Comparison of ENCODE assay signal across 14 cellular contexts in the genomic region with DNA sequence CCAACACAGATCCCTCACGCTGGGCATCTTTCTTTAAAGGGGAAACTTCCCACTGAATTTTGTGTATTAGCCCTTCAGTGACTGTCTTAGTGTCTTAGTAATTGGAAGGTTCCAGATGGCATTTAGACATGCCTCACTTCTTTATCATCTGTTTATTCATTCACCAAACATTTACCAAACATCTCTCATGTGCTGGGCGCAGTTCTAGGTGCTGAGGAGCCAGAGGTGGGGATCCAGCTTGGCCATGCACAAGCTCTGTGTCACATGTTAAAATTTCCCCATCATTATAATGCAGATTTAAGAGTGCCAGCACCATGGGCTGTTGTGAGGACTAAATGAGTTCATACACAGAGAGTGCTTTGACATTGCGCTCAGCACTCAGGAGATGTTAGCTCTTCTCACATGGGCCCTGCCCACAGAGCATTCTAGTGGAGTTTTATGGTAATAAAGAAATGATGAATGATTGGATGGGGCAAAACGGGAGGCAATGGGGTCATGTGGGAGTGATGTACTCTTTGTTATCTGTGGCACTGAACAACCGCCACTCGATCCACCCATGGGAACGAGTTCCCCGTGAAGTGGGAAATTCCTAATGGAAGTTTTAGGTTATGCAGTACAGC.
DNase-seq lines count a peak whose midpoint lies in the region; ATAC-seq and TF ChIP-seq lines count a peak whose summit lies in the region.
"Had no signal": no experiment of that assay in that cellular context is flagged by ENCODE, and none has a peak within 500 bp of the region (broad histone marks: within the 10 kb centered on the region; RNA-seq: fewer than 3 reads in every experiment).

No MANE protein-coding gene starts in this region.

- POLR2A ChIA-PET in Caco-2 (lab: Charles Lee): no interaction called here

- H3K4me1 ChIP-seq in Caco-2 (peaks cover 7% of the 10 kb centered on the region; the same call in 1 of the 2 replicates), OCI-LY1 (ENCODE audit: insufficient read depth, low read length, severe bottlenecking) (peaks cover 80% of the 10 kb centered on the region)

- H2AFZ ChIP-seq in OCI-LY1 (ENCODE audit: low read length): no peak overlapping the region

- H3K36me3 Mint-ChIP-seq in Caco-2 (ENCODE audit: insufficient read depth, unreplicated experiment) (no peaks in the 10 kb centered on the region), progenitor cell of endocrine pancreas (ENCODE audit: insufficient read depth) (no peaks in the 10 kb centered on the region)
- H3K36me3 Mint-ChIP-seq: activated CD8-positive, alpha-beta memory T cell treated with anti-CD3 and anti-CD28 coated beads, Interleukin-2, amount 10 ng/mL, durations not matched to agents 7 days and 5 days had no signal

- H3K4me2 ChIP-seq in OCI-LY1 (ENCODE audit: low read length): peak overlapping the region; percentile 46

- TF ChIP-seq CTCF in Caco-2 (IDR thresholded peaks at IDR 0.05; ENCODE audit: insufficient read depth in 1 of 2, low read depth in 1 of 2, low read length in 1 of 2, severe bottlenecking in 1 of 2, unreplicated experiment in 1 of 2) (no peak), OCI-LY1 (IDR thresholded peaks at IDR 0.05; ENCODE audit: low read length) (no peak), fibroblast of mammary gland (conservative IDR thresholded peaks at IDR 0.05; ENCODE audit: control insufficient read depth, insufficient read depth, low read depth, low read length) (no peak), progenitor cell of endocrine pancreas (IDR thresholded peaks at IDR 0.05; ENCODE audit: unreplicated experiment) (no peak)

- H3K4me3 Mint-ChIP-seq in Caco-2 (ENCODE audit: unreplicated experiment) (no peak overlapping the region), progenitor cell of endocrine pancreas (ENCODE audit: low read depth) (no peak overlapping the region)
- H3K4me3 Mint-ChIP-seq: activated CD8-positive, alpha-beta memory T cell treated with anti-CD3 and anti-CD28 coated beads, Interleukin-2, amount 10 ng/mL, durations not matched to agents 7 days and 5 days; IgD-negative memory B cell had no signal

- H3K9me3 ChIP-seq in Caco-2: no peaks in the 10 kb centered on the region
- H3K9me3 ChIP-seq in OCI-LY1 (ENCODE audit: low read length): no peaks in the 10 kb centered on the region

- H3K79me2 ChIP-seq in OCI-LY1 (ENCODE audit: insufficient read depth, low read length): no peaks in the 10 kb centered on the region

- no peaks in the 10 kb centered on the region for H3K27me3 ChIP-seq in Caco-2 (replicated peaks; ENCODE audit: control insufficient read depth, insufficient read depth, low read length)
- H3K27me3 ChIP-seq in OCI-LY1 (ENCODE audit: insufficient read depth, low read length): no peaks in the 10 kb centered on the region

- H3K4me3 ChIP-seq in Caco-2 (ENCODE audit: low read depth, low read length) (no peak overlapping the region), OCI-LY1 (ENCODE audit: low read depth, low read length, poor library complexity, severe bottlenecking) (no peak overlapping the region), fibroblast of mammary gland (ENCODE audit: control insufficient read depth, low read depth, low read length) (no peak overlapping the region)

- no peaks in the 10 kb centered on the region for H3K36me3 ChIP-seq in Caco-2 (ENCODE audit: control insufficient read depth, insufficient read depth, low read length)
- peaks cover 8% of the 10 kb centered on the region; the same call in 1 of the 2 replicates for H3K36me3 ChIP-seq in OCI-LY1 (ENCODE audit: insufficient read depth, low read length)

- H3K9me3 Mint-ChIP-seq in Caco-2 (ENCODE audit: unreplicated experiment) (no peaks in the 10 kb centered on the region), progenitor cell of endocrine pancreas (ENCODE audit: low read depth) (no peaks in the 10 kb centered on the region)
- H3K9me3 Mint-ChIP-seq: IgD-negative memory B cell; naive thymus-derived CD4-positive, alpha-beta T cell had no signal

- no peaks in the 10 kb centered on the region for H3F3A ChIP-seq in OCI-LY1 (ENCODE audit: insufficient read depth, low read length)

- H3K27ac Mint-ChIP-seq in Caco-2 (ENCODE audit: unreplicated experiment): peak overlapping the region; percentile 80
- peak overlapping the region; percentile 48 for H3K27ac Mint-ChIP-seq in progenitor cell of endocrine pancreas
- H3K27ac Mint-ChIP-seq: activated CD8-positive, alpha-beta memory T cell treated with anti-CD3 and anti-CD28 coated beads, Interleukin-2, amount 10 ng/mL, durations not matched to agents 7 days and 5 days had no signal

- intact Hi-C loops in Caco-2 (cut with micrococcal nuclease; ENCODE audit: unreplicated experiment): loop anchor here (5.0 to 10.0 kb wide), 2 partner anchors 101 to 249 kb away; no protein-coding TSS in a partner anchor

- no TSS peak for BruUV-seq in Caco-2 (replicated peaks; lab: Mats Ljungman, UMichigan)

- H3K4me1 Mint-ChIP-seq in Caco-2 (ENCODE audit: low read depth, unreplicated experiment) (peaks cover 17% of the 10 kb centered on the region), progenitor cell of endocrine pancreas (ENCODE audit: low read depth) (peaks cover 16% of the 10 kb centered on the region)

- H3K9ac ChIP-seq in OCI-LY1 (ENCODE audit: low read length): peak overlapping the region; percentile 60

- no peaks in the 10 kb centered on the region for H4K20me1 ChIP-seq in OCI-LY1 (ENCODE audit: insufficient read depth, low read length)

- peak overlapping the region; percentile 95 for H3K27ac ChIP-seq in OCI-LY1 (ENCODE audit: low read depth, low read length, poor library complexity, severe bottlenecking)

- ATAC-seq in GM18909 (IDR thresholded peaks at IDR 0.05; ENCODE audit: poor library complexity, unreplicated experiment): no peak
- ATAC-seq: activated CD8-positive, alpha-beta memory T cell treated with anti-CD3 and anti-CD28 coated beads, Interleukin-2, amount 10 ng/mL, durations not matched to agents 7 days and 5 days; naive thymus-derived CD4-positive, alpha-beta T cell had no signal

- CTCF ChIA-PET in Caco-2 (lab: Charles Lee): interaction anchor here (2.6 to 6.2 kb wide), 3 partner anchors 133 to 166 kb away, joined by 23 to 86 read pairs (median 31); no protein-coding TSS in a partner anchor

- H3K27me3 Mint-ChIP-seq in Caco-2 (ENCODE audit: insufficient read depth, unreplicated experiment): no peaks in the 10 kb centered on the region
- H3K27me3 Mint-ChIP-seq in progenitor cell of endocrine pancreas: no peaks in the 10 kb centered on the region
- H3K27me3 Mint-ChIP-seq: activated CD8-positive, alpha-beta memory T cell treated with anti-CD3 and anti-CD28 coated beads, Interleukin-2, amount 10 ng/mL, durations not matched to agents 7 days and 5 days; IgD-negative memory B cell; naive thymus-derived CD4-positive, alpha-beta T cell had no signal

- H3K9me2 ChIP-seq in OCI-LY1 (ENCODE audit: low read depth, low read length): no peaks in the 10 kb centered on the region

- no peak for DNase-seq in Caco-2
- DNase-seq in fibroblast of mammary gland (ENCODE audit: low read depth): peak; percentile 36
- no peak for DNase-seq in progenitor cell of endocrine pancreas (ENCODE audit: low spot score, unreplicated experiment)
- no peak for DNase-seq in COLO829 (ENCODE audit: low spot score)
- DNase-seq in NOMO-1 treated with dmso at 0.1 percent for 144 hours (lab: John Stamatoyannopoulos, UW; ENCODE audit: unreplicated experiment): no peak
- no peak for DNase-seq in DMS79 treated with DMSO at 0.1 percent for 48 hours (lab: John Stamatoyannopoulos, UW)
- DNase-seq: activated CD8-positive, alpha-beta memory T cell treated with anti-CD3 and anti-CD28 coated beads, Interleukin-2, amount 10 ng/mL, durations not matched to agents 7 days and 5 days; COR-L47; naive thymus-derived CD4-positive, alpha-beta T cell; NCI-H1930; T1000 had no signal
